8 cellular contexts compared by ENCODE assay signal in genomic region chr9:136885950-136886578, GRCh38. TPM values are rescaled to one million over a fixed set of nuclear protein-coding genes. Genes with fewer than 3 reads are reported as not detected.
A peak's percentile ranks its signal among the peaks of the same experiment; 100 is the strongest.
DNase-seq lines count a peak whose midpoint lies in the region; ATAC-seq lines count a peak whose summit lies in the region.

TSS of gene TRAF2 (plus strand) at chr9:136886516. CDS start at chr9:136898741, 12,225 bp downstream.

- POLR2A ChIA-PET in activated CD4-positive, alpha-beta T cell treated with anti-CD3 and anti-CD28 coated beads, Interleukin-2, amount 10 ng/mL, durations not matched to agents 7 days and 5 days (lab: Charles Lee), result interaction anchor here (0.8 kb wide), 1 partner anchor 170 kb away, joined by 3 read pairs; no protein-coding TSS in a partner anchor

- DNase-seq in C1 segment of cervical spinal cord (lab: John Stamatoyannopoulos, UW), result peak; percentile 49 to 97 (median 94)
- peak; percentile 99 for DNase-seq in NCI-H69 (lab: John Stamatoyannopoulos, UW)
- DNase-seq in activated CD4-positive, alpha-beta T cell treated with anti-CD3 and anti-CD28 coated beads, Interleukin-2, amount 10 ng/mL, durations not matched to agents 7 days and 5 days, result peak; percentile 97
- DNase-seq in dedifferentiated amniotic fluid mesenchymal stem cell (ENCODE audit: extremely low spot score), result peak; percentile 97
- peak; percentile 100 for DNase-seq in left lobe of liver (ENCODE audit: low spot score)
- peak; percentile 96 to 98 for DNase-seq in stimulated activated CD4-positive, alpha-beta T cell treated with anti-CD3 and anti-CD28 coated beads, Interleukin-2, amount 100 ng/mL, for 24 hours

- no peaks in the 10 kb centered on the region for H3K27me3 Mint-ChIP-seq in activated CD4-positive, alpha-beta T cell treated with anti-CD3 and anti-CD28 coated beads, Interleukin-2, amount 10 ng/mL, durations not matched to agents 7 days and 5 days

- ATAC-seq in GM19351 (IDR thresholded peaks at IDR 0.05; ENCODE audit: unreplicated experiment) (peak; percentile 83), HG03520 (IDR thresholded peaks at IDR 0.05; ENCODE audit: unreplicated experiment) (peak; percentile 83), left lobe of liver (peak; percentile 88)

- H3K9me3 Mint-ChIP-seq in activated CD4-positive, alpha-beta T cell treated with anti-CD3 and anti-CD28 coated beads, Interleukin-2, amount 10 ng/mL, durations not matched to agents 7 days and 5 days, result no peaks in the 10 kb centered on the region

- peaks cover 52% of the 10 kb centered on the region for H3K4me1 Mint-ChIP-seq in activated CD4-positive, alpha-beta T cell treated with anti-CD3 and anti-CD28 coated beads, Interleukin-2, amount 10 ng/mL, durations not matched to agents 7 days and 5 days

- H3K27ac Mint-ChIP-seq in activated CD4-positive, alpha-beta T cell treated with anti-CD3 and anti-CD28 coated beads, Interleukin-2, amount 10 ng/mL, durations not matched to agents 7 days and 5 days, result peak within 1 kb of the TSS; percentile 84

- peaks cover 18% of the 10 kb centered on the region for H3K36me3 Mint-ChIP-seq in activated CD4-positive, alpha-beta T cell treated with anti-CD3 and anti-CD28 coated beads, Interleukin-2, amount 10 ng/mL, durations not matched to agents 7 days and 5 days (ENCODE audit: low read depth)

- H3K4me3 Mint-ChIP-seq in activated CD4-positive, alpha-beta T cell treated with anti-CD3 and anti-CD28 coated beads, Interleukin-2, amount 10 ng/mL, durations not matched to agents 7 days and 5 days, result peak within 1 kb of the TSS; percentile 86

- CTCF ChIA-PET in activated CD4-positive, alpha-beta T cell treated with anti-CD3 and anti-CD28 coated beads, Interleukin-2, amount 10 ng/mL, durations not matched to agents 7 days and 5 days (lab: Charles Lee), result interaction anchor here (1.0 to 2.3 kb wide), 7 partner anchors 12 to 149 kb away, joined by 3 to 15 read pairs (median 5); partner anchors contain the start of gene AJM1

RNA-seq across cellular contexts. Expression of gene TRAF2, which starts in this region (rescaled TPM):
- 10 to 100 TPM; 39.4 to 49.4 TPM for total RNA-seq in activated CD4-positive, alpha-beta T cell treated with anti-CD3 and anti-CD28 coated beads, Interleukin-2, amount 10 ng/mL, durations not matched to agents 7 days and 5 days
- 7.4 TPM for total RNA-seq in left lobe of liver

Comparison
In these comparisons a context has a peak if more than half of its experiments do, and no peak if none do; other contexts are left out.
1. Peak in every context shown above with its lines: DNase-seq and ATAC-seq.